ENCODE assay signal across 21 cellular contexts in the genomic region with DNA sequence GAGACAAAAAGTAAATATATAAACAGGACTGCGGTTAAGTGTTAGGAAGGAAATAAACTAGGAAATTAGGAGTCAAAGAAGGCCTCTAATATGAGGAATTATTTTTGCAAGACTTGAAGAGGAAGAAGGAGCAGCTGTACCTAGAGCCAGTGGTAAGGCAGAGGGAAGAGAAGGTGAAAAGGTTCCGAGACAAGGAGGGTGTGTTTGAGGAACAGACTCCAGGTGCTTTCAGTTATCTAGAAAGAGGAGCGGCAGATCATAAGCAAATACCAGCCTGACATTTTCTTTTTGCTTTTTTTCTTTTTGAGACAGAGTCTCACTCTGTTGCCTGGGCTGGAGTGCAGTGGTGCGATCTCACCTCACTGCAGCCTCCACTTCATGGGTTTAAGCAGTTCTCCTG.
DNase-seq lines count a peak whose midpoint lies in the region; ATAC-seq and FAIRE-seq lines count a peak whose summit lies in the region.
"Had no signal": no experiment of that assay in that cellular context is flagged by ENCODE, and none has a peak within 500 bp of the region (broad histone marks: within the 10 kb centered on the region; RNA-seq: fewer than 3 reads in every experiment).

No MANE protein-coding gene starts in this region.

- no peak overlapping the region for H3K27ac ChIP-seq in small intestine (ENCODE audit: low read depth in 1 of 2, low read length in 1 of 2)
- H3K27ac ChIP-seq: A549 had no signal

- peak; percentile 15 for FAIRE-seq in GM18507 (lab: Jason Lieb, UNC)
- no peak for FAIRE-seq in small intestine (lab: Jason Lieb, UNC)
- FAIRE-seq: A549, GM12891 had no signal

- no peaks in the 10 kb centered on the region for H3K36me3 ChIP-seq in small intestine (ENCODE audit: control insufficient read depth in 2 of 2, insufficient read depth in 2 of 2, low read length in 2 of 2)

- no peaks in the 10 kb centered on the region for H3K27me3 ChIP-seq in small intestine (ENCODE audit: control insufficient read depth in 2 of 2, insufficient read depth in 2 of 2, low read length in 2 of 2)

- WGBS in small intestine, 3 donors, result 18 to 66% (median 45%) methylated on average over 4 of the region's 4 CpGs

- no peak overlapping the region for H3K4me3 ChIP-seq in small intestine (ENCODE audit: low read depth in 1 of 2, low read length in 2 of 2)
- H3K4me3 ChIP-seq: A549, GM23338 had no signal

- peaks cover 0 to 4% of the 10 kb centered on the region in 2 donors for H3K4me1 ChIP-seq in small intestine (ENCODE audit: control insufficient read depth in 2 of 2, insufficient read depth in 1 of 2, low read depth in 1 of 2, low read length in 1 of 2)

- ATAC-seq in left colon (peak; percentile 83), esophagus mucosa (no peak), GM21737 (IDR thresholded peaks at IDR 0.05; ENCODE audit: unreplicated experiment) (no peak)
- ATAC-seq: A549, GM23338, HCT116 had no signal

- DNase-seq in GM18507 (ENCODE audit: extremely low spot score, insufficient read length, low read depth) (no peak), left colon (no peak), small intestine (peak; percentile 53)
- DNase-seq in activated naive CD4-positive, alpha-beta T cell (lab: John Stamatoyannopoulos, UW), result no peak
- DNase-seq: 8988T; ACHN; AML-193; C1 segment of cervical spinal cord; Calu3; CD4-positive, alpha-beta memory T cell; COR-L47; DMS53; DMS79 treated with DMSO at 0.1 percent for 48 hours; GF-D8; H9 had no signal

- intact Hi-C loops in left colon (cut with DNase I, micrococcal nuclease), result no loop called here

- no peaks in the 10 kb centered on the region for H3K9me3 ChIP-seq in small intestine (ENCODE audit: control insufficient read depth, low read depth)
- H3K9me3 ChIP-seq: A549 had no signal
